22 cellular contexts compared by ENCODE assay signal in genomic region chr2:18959952-18960717, GRCh38.
A peak's percentile ranks its signal among the peaks of the same experiment; 100 is the strongest.
DNase-seq lines count a peak whose midpoint lies in the region; ATAC-seq and TF ChIP-seq lines count a peak whose summit lies in the region.
"Had no signal": no experiment of that assay in that cellular context is flagged by ENCODE, and none has a peak within 500 bp of the region (broad histone marks: within the 10 kb centered on the region; RNA-seq: fewer than 3 reads in every experiment).

No MANE protein-coding gene starts in this region.

- no peak for TF ChIP-seq CTCF in AG09319 (IDR thresholded peaks at IDR 0.05; ENCODE audit: low read depth, low read length)
- TF ChIP-seq CTCF in fibroblast of the aortic adventitia (IDR thresholded peaks at IDR 0.05; ENCODE audit: insufficient read depth, low read length): no peak
- no peak for TF ChIP-seq CTCF in CD4-positive, alpha-beta T cell (IDR thresholded peaks at IDR 0.05)

- no peak overlapping the region for H3K27ac Mint-ChIP-seq in activated naive CD4-positive, alpha-beta T cell treated with anti-CD3 and anti-CD28 coated beads, Interleukin-2, amount 50 U/mL, for 72 hours
- no peak overlapping the region for H3K27ac Mint-ChIP-seq in CD4-positive, alpha-beta T cell
- H3K27ac Mint-ChIP-seq in activated naive CD4-positive, alpha-beta T cell treated with anti-CD3 and anti-CD28 coated beads for 36 hours: no peak overlapping the region
- H3K27ac Mint-ChIP-seq: activated CD4-positive, alpha-beta T cell treated with anti-CD3 and anti-CD28 coated beads, Interleukin-2, amount 10 ng/mL, durations not matched to agents 7 days and 5 days; activated T-helper 17 cell treated with anti-CD3 and anti-CD28 coated beads, Interleukin-2, amount 50 U/mL, for 72 hours; B cell; nephron had no signal

- intact Hi-C loops in CD4-positive, alpha-beta T cell (cut with DNase I, micrococcal nuclease): no loop called here
- intact Hi-C loops in activated naive CD4-positive, alpha-beta T cell treated with anti-CD3 and anti-CD28 coated beads for 36 hours (cut with micrococcal nuclease): no loop called here

- no peaks in the 10 kb centered on the region for H3K4me1 Mint-ChIP-seq in CD4-positive, alpha-beta T cell (ENCODE audit: low read depth)
- H3K4me1 Mint-ChIP-seq in activated naive CD4-positive, alpha-beta T cell treated with anti-CD3 and anti-CD28 coated beads for 36 hours (ENCODE audit: low read depth): no peaks in the 10 kb centered on the region
- H3K4me1 Mint-ChIP-seq: activated CD4-positive, alpha-beta T cell treated with anti-CD3 and anti-CD28 coated beads, Interleukin-2, amount 10 ng/mL, durations not matched to agents 7 days and 5 days; activated T-helper 17 cell treated with anti-CD3 and anti-CD28 coated beads, Interleukin-2, amount 50 U/mL, for 72 hours; B cell; nephron had no signal

- CTCF ChIA-PET in CD4-positive, alpha-beta T cell (lab: Charles Lee): no interaction called here
- CTCF ChIA-PET in activated naive CD4-positive, alpha-beta T cell treated with anti-CD3 and anti-CD28 coated beads for 36 hours (lab: Charles Lee): no interaction called here

- no peak for ATAC-seq in activated naive CD4-positive, alpha-beta T cell treated with anti-CD3 and anti-CD28 coated beads, Interleukin-2, amount 50 U/mL, for 72 hours
- no peak for ATAC-seq in CD4-positive, alpha-beta T cell (ENCODE audit: poor library complexity)
- ATAC-seq: activated T-helper 17 cell treated with anti-CD3 and anti-CD28 coated beads, Interleukin-2, amount 50 U/mL, for 72 hours; HCT116; left colon; stimulated activated naive CD8-positive, alpha-beta T cell treated with anti-CD3 and anti-CD28 coated beads, Interleukin-15, Interleukin-2, amounts not matched to agents 100 U/mL and 50 U/mL, for 24 hours had no signal

- no peak overlapping the region for H3K27ac ChIP-seq in CD4-positive, alpha-beta T cell (ENCODE audit: low read depth, low read length)
- H3K27ac ChIP-seq: parathyroid adenoma, thyroid gland had no signal

- no peaks in the 10 kb centered on the region for H3K9me3 ChIP-seq in CD4-positive, alpha-beta T cell (ENCODE audit: control insufficient read depth, low read length)
- H3K9me3 ChIP-seq: thyroid gland had no signal

- no peaks in the 10 kb centered on the region for H3K27me3 ChIP-seq in CD4-positive, alpha-beta T cell (ENCODE audit: control insufficient read depth, insufficient read depth, low read length)
- H3K27me3 ChIP-seq: thyroid gland had no signal

- H3K27me3 Mint-ChIP-seq in CD4-positive, alpha-beta T cell: no peaks in the 10 kb centered on the region
- H3K27me3 Mint-ChIP-seq in activated naive CD4-positive, alpha-beta T cell treated with anti-CD3 and anti-CD28 coated beads for 36 hours (ENCODE audit: low read depth): no peaks in the 10 kb centered on the region
- H3K27me3 Mint-ChIP-seq: activated CD4-positive, alpha-beta T cell treated with anti-CD3 and anti-CD28 coated beads, Interleukin-2, amount 10 ng/mL, durations not matched to agents 7 days and 5 days; activated T-helper 17 cell treated with anti-CD3 and anti-CD28 coated beads, Interleukin-2, amount 50 U/mL, for 72 hours; B cell had no signal

- no peak overlapping the region for H3K4me3 Mint-ChIP-seq in CD4-positive, alpha-beta T cell
- no peak overlapping the region for H3K4me3 Mint-ChIP-seq in activated naive CD4-positive, alpha-beta T cell treated with anti-CD3 and anti-CD28 coated beads for 36 hours
- H3K4me3 Mint-ChIP-seq: activated CD4-positive, alpha-beta T cell treated with anti-CD3 and anti-CD28 coated beads, Interleukin-2, amount 10 ng/mL, durations not matched to agents 7 days and 5 days; activated T-helper 17 cell treated with anti-CD3 and anti-CD28 coated beads, Interleukin-2, amount 50 U/mL, for 72 hours; B cell; nephron had no signal

- H3K9me3 Mint-ChIP-seq in activated naive CD4-positive, alpha-beta T cell treated with anti-CD3 and anti-CD28 coated beads, Interleukin-2, amount 50 U/mL, for 72 hours: peaks cover 0 to 4% of the 10 kb centered on the region in 2 donors
- peaks cover 3% of the 10 kb centered on the region for H3K9me3 Mint-ChIP-seq in CD4-positive, alpha-beta T cell
- H3K9me3 Mint-ChIP-seq in activated naive CD4-positive, alpha-beta T cell treated with anti-CD3 and anti-CD28 coated beads for 36 hours: peaks cover 4% of the 10 kb centered on the region
- H3K9me3 Mint-ChIP-seq: activated CD4-positive, alpha-beta T cell treated with anti-CD3 and anti-CD28 coated beads, Interleukin-2, amount 10 ng/mL, durations not matched to agents 7 days and 5 days had no signal

- DNase-seq in AG09319 (ENCODE audit: extremely low read depth, low read depth): peak; percentile 31
- DNase-seq in LHCN-M2 (ENCODE audit: low read depth): peak; percentile 32
- DNase-seq in amniotic epithelial cell (ENCODE audit: low read depth): peak; percentile 91
- peak; percentile 85 for DNase-seq in fibroblast of the aortic adventitia (ENCODE audit: low read depth)
- no peak for DNase-seq in activated naive CD4-positive, alpha-beta T cell treated with anti-CD3 and anti-CD28 coated beads, Interleukin-2, amount 50 U/mL, for 72 hours (ENCODE audit: low spot score in 2 of 2)
- no peak for DNase-seq in NCI-H774 (lab: John Stamatoyannopoulos, UW)
- DNase-seq in CD4-positive, alpha-beta T cell: no peak
- DNase-seq in activated naive CD4-positive, alpha-beta T cell treated with anti-CD3 and anti-CD28 coated beads for 36 hours: no peak
- DNase-seq: activated CD4-positive, alpha-beta T cell treated with anti-CD3 and anti-CD28 coated beads, Interleukin-2, amount 10 ng/mL, durations not matched to agents 7 days and 5 days; glutamatergic neuron; left colon; NCI-H1436; NCI-H526; SHP77; stimulated activated CD4-positive, alpha-beta T cell treated with anti-CD3 and anti-CD28 coated beads, Interleukin-1b, Interleukin-23, amount 100 ng/mL, for 48 hours; stimulated activated naive CD8-positive, alpha-beta T cell treated with anti-CD3 and anti-CD28 coated beads, Interleukin-15, Interleukin-2, amounts not matched to agents 100 U/mL and 50 U/mL, for 24 hours; thyroid gland had no signal

- POLR2A ChIA-PET in CD4-positive, alpha-beta T cell (lab: Charles Lee): no interaction called here

- H3K36me3 Mint-ChIP-seq in activated naive CD4-positive, alpha-beta T cell treated with anti-CD3 and anti-CD28 coated beads, Interleukin-2, amount 50 U/mL, for 72 hours: peaks cover 0 to 4% of the 10 kb centered on the region in 2 donors
- H3K36me3 Mint-ChIP-seq in CD4-positive, alpha-beta T cell (ENCODE audit: low read depth): no peaks in the 10 kb centered on the region
- no peaks in the 10 kb centered on the region for H3K36me3 Mint-ChIP-seq in activated naive CD4-positive, alpha-beta T cell treated with anti-CD3 and anti-CD28 coated beads for 36 hours (ENCODE audit: low read depth)

- no peak overlapping the region for H3K4me3 ChIP-seq in fibroblast of the aortic adventitia (ENCODE audit: low read depth, low read length)
- H3K4me3 ChIP-seq: thyroid gland had no signal

Comparison
In these comparisons a context has a peak if more than half of its experiments do, and no peak if none do; other contexts are left out.
1. DNase-seq: peak in AG09319 (single experiment), LHCN-M2 (single experiment), amniotic epithelial cell (single experiment) and fibroblast of the aortic adventitia (single experiment); none in activated naive CD4-positive, alpha-beta T cell treated with anti-CD3 and anti-CD28 coated beads, Interleukin-2, amount 50 U/mL, for 72 hours (0 of 2), NCI-H774 (single experiment), CD4-positive, alpha-beta T cell (0 of 10) and activated naive CD4-positive, alpha-beta T cell treated with anti-CD3 and anti-CD28 coated beads for 36 hours (single experiment).